23 cellular contexts compared by ENCODE assay signal in genomic region chr10:64156131-64156530, GRCh38.
"Had no signal": no experiment of that assay in that cellular context is flagged by ENCODE, and none has a peak within 500 bp of the region (broad histone marks: within the 10 kb centered on the region; RNA-seq: fewer than 3 reads in every experiment).

No MANE protein-coding gene starts in this region.

- H3K4me1 ChIP-seq: SJSA1 had no signal

- H3K9me3 ChIP-seq: SJSA1 had no signal

- H3K4me1 Mint-ChIP-seq: T-cell had no signal

- H3K27ac ChIP-seq: SJSA1, SK-N-MC had no signal

- H3K27ac Mint-ChIP-seq: T-cell had no signal

- H3K27me3 ChIP-seq: SJSA1 had no signal

- H3K9me3 Mint-ChIP-seq: T-cell had no signal

- H3K36me3 ChIP-seq: SJSA1 had no signal

- H3K36me3 Mint-ChIP-seq: T-cell had no signal

- DNase-seq: IMR-90, Kasumi-1, KG1, MM.1S, NCI-H1092 treated with DMSO at 0.1 percent for 48 hours, NCI-H1436, NCI-H187, NCI-H2029, NCI-H2081 treated with DMSO at 0.1 percent for 48 hours, NCI-H2171, NCI-H226, NCI-H510A, NCI-H524 treated with DMSO at 0.1 percent for 48 hours, NCI-H69, NCI-H774, Right ventricle myocardium superior, RPMI8226, SIG-M5, SW 1271, T-cell had no signal

- H3K4me3 Mint-ChIP-seq: T-cell had no signal

- ATAC-seq: HepG2, T-cell had no signal

- H3K4me3 ChIP-seq: SJSA1, SK-N-MC had no signal
